1 cellular context compared by ENCODE assay signal in the genomic region with DNA sequence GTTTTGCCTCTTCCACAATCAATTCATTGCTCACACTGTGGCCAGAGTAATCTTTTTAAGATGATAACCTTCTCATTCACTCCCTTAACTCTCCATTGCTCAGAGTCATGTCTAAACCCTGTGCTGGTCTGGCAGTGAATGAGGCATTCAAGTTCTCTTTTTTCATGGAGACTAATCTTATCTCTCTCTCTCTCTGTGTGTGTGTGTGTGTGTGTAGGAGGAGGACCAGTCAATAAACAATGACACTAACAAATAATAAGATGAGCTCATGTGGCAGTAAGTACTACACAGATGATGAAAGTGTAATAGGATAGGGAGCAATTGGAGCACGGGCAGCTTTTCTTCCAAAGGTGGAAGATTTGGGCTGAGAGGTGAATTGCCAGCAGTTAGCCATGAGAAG.
TF ChIP-seq lines count a peak whose summit lies in the region.

No MANE protein-coding gene starts in this region.

TF ChIP-seq in GM23338, 12 proteins besides CTCF, POLR2A, EP300 and RAD21 (continued from another document):
- TF ChIP-seq, protein P1, sequence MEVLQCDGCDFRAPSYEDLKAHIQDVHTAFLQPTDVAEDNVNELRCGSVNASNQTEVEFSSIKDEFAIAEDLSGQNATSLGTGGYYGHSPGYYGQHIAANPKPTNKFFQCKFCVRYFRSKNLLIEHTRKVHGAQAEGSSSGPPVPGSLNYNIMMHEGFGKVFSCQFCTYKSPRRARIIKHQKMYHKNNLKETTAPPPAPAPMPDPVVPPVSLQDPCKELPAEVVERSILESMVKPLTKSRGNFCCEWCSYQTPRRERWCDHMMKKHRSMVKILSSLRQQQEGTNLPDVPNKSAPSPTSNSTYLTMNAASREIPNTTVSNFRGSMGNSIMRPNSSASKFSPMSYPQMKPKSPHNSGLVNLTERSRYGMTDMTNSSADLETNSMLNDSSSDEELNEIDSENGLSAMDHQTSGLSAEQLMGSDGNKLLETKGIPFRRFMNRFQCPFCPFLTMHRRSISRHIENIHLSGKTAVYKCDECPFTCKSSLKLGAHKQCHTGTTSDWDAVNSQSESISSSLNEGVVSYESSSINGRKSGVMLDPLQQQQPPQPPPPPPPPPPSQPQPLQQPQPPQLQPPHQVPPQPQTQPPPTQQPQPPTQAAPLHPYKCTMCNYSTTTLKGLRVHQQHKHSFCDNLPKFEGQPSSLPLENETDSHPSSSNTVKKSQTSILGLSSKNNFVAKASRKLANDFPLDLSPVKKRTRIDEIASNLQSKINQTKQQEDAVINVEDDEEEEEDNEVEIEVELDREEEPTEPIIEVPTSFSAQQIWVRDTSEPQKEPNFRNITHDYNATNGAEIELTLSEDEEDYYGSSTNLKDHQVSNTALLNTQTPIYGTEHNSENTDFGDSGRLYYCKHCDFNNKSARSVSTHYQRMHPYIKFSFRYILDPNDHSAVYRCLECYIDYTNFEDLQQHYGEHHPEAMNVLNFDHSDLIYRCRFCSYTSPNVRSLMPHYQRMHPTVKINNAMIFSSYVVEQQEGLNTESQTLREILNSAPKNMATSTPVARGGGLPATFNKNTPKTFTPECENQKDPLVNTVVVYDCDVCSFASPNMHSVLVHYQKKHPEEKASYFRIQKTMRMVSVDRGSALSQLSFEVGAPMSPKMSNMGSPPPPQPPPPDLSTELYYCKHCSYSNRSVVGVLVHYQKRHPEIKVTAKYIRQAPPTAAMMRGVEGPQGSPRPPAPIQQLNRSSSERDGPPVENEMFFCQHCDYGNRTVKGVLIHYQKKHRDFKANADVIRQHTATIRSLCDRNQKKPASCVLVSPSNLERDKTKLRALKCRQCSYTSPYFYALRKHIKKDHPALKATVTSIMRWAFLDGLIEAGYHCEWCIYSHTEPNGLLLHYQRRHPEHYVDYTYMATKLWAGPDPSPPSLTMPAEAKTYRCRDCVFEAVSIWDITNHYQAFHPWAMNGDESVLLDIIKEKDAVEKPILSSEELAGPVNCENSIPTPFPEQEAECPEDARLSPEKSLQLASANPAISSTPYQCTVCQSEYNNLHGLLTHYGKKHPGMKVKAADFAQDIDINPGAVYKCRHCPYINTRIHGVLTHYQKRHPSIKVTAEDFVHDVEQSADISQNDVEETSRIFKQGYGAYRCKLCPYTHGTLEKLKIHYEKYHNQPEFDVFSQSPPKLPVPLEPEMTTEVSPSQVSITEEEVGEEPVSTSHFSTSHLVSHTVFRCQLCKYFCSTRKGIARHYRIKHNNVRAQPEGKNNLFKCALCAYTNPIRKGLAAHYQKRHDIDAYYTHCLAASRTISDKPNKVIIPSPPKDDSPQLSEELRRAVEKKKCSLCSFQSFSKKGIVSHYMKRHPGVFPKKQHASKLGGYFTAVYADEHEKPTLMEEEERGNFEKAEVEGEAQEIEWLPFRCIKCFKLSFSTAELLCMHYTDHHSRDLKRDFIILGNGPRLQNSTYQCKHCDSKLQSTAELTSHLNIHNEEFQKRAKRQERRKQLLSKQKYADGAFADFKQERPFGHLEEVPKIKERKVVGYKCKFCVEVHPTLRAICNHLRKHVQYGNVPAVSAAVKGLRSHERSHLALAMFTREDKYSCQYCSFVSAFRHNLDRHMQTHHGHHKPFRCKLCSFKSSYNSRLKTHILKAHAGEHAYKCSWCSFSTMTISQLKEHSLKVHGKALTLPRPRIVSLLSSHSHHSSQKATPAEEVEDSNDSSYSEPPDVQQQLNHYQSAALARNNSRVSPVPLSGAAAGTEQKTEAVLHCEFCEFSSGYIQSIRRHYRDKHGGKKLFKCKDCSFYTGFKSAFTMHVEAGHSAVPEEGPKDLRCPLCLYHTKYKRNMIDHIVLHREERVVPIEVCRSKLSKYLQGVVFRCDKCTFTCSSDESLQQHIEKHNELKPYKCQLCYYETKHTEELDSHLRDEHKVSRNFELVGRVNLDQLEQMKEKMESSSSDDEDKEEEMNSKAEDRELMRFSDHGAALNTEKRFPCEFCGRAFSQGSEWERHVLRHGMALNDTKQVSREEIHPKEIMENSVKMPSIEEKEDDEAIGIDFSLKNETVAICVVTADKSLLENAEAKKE (CRISPR knock-in tag; IDR thresholded peaks at IDR 0.05) = no peak
- TF ChIP-seq JUNB (IDR thresholded peaks at IDR 0.05; ENCODE audit: unreplicated experiment) (no peak), EZH2phosphoT487 (IDR thresholded peaks at IDR 0.05; ENCODE audit: unreplicated experiment) (no peak), CREB1 (CRISPR knock-in tag; IDR thresholded peaks at IDR 0.05; ENCODE audit: low read depth) (no peak)
- TF ChIP-seq, protein P2, sequence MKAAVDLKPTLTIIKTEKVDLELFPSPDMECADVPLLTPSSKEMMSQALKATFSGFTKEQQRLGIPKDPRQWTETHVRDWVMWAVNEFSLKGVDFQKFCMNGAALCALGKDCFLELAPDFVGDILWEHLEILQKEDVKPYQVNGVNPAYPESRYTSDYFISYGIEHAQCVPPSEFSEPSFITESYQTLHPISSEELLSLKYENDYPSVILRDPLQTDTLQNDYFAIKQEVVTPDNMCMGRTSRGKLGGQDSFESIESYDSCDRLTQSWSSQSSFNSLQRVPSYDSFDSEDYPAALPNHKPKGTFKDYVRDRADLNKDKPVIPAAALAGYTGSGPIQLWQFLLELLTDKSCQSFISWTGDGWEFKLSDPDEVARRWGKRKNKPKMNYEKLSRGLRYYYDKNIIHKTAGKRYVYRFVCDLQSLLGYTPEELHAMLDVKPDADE (IDR thresholded peaks at IDR 0.05) = no peak
- TF ChIP-seq, protein P3, sequence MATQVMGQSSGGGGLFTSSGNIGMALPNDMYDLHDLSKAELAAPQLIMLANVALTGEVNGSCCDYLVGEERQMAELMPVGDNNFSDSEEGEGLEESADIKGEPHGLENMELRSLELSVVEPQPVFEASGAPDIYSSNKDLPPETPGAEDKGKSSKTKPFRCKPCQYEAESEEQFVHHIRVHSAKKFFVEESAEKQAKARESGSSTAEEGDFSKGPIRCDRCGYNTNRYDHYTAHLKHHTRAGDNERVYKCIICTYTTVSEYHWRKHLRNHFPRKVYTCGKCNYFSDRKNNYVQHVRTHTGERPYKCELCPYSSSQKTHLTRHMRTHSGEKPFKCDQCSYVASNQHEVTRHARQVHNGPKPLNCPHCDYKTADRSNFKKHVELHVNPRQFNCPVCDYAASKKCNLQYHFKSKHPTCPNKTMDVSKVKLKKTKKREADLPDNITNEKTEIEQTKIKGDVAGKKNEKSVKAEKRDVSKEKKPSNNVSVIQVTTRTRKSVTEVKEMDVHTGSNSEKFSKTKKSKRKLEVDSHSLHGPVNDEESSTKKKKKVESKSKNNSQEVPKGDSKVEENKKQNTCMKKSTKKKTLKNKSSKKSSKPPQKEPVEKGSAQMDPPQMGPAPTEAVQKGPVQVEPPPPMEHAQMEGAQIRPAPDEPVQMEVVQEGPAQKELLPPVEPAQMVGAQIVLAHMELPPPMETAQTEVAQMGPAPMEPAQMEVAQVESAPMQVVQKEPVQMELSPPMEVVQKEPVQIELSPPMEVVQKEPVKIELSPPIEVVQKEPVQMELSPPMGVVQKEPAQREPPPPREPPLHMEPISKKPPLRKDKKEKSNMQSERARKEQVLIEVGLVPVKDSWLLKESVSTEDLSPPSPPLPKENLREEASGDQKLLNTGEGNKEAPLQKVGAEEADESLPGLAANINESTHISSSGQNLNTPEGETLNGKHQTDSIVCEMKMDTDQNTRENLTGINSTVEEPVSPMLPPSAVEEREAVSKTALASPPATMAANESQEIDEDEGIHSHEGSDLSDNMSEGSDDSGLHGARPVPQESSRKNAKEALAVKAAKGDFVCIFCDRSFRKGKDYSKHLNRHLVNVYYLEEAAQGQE (IDR thresholded peaks at IDR 0.05; ENCODE audit: unreplicated experiment) = no peak
